ENCODE assay signal across 24 cellular contexts in genomic region chr4:31645211-31645610, GRCh38.
"Had no signal": no experiment of that assay in that cellular context is flagged by ENCODE, and none has a peak within 500 bp of the region (broad histone marks: within the 10 kb centered on the region; RNA-seq: fewer than 3 reads in every experiment).

No MANE protein-coding gene starts in this region.

- DNase-seq: Karpas-422; KBM-7; MG63; NCI-H1048; NCI-H1105; NCI-H1417; NCI-H146; NCI-H1694 treated with DMSO at 0.1 percent for 48 hours; NCI-H2029; NCI-H2081 treated with DMSO at 0.1 percent for 48 hours; NCI-H2171; NCI-H226; NCI-H446; NCI-H510A; NCI-H524 treated with DMSO at 0.1 percent for 48 hours; NCI-H69; NCI-H774; NK-92 treated with Interleukin-12 subunit alpha and Interleukin-12 subunit beta, amount 100 ng/mL, for 24 hours; PC-3; SHP77 treated with DMSO at 0.1 percent for 48 hours had no signal

- H3K27ac ChIP-seq: SJCRH30 had no signal

- H3K9me3 ChIP-seq: MG63, SJCRH30 had no signal

- H3K27me3 ChIP-seq: MG63, SJCRH30 had no signal

- H3K4me3 ChIP-seq: MG63, SJCRH30 had no signal

- ATAC-seq: Panc1, PC-3, Right ventricle myocardium inferior, SK-N-SH treated with all-trans-retinoic acid at 6 μM for 48 hours had no signal

- H3K36me3 ChIP-seq: MG63, SJCRH30 had no signal
